16 cellular contexts compared by ENCODE assay signal in the genomic region with DNA sequence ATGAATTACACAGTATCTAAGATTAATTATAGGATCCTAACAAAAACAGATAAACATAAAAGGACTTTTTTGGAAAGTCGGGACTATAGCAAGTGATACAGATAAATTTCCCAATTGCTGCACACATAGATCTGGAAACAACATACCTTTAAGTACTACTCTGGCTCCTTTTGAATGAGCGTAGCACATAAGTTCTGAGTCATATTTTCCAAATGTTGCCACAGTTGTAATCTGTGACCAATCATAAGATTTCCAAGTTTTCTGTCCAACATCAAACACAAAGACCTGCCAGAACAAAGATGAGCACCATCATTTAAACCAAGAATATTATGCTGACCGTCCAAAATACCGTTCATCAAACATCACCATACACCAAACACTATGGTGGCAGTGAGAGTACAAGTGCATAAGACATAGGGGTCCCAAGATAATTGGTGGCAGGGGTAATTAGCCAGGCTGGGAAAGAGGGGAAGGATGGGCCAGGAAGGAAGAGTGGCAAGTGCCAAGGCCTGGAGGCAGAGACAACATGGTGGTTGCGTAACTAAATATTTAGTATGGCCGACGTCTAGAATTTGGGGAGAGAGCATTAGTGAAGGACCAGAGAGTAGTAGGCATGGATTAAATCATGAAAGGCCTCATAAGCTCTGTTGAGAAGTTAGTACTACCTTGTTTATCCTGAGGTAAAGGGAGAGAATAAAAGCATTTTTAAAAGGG. TPM values are rescaled to one million over a fixed set of nuclear protein-coding genes. Genes with fewer than 3 reads are reported as not detected.
DNase-seq lines count a peak whose midpoint lies in the region; FAIRE-seq and TF ChIP-seq lines count a peak whose summit lies in the region.
"Had no signal": no experiment of that assay in that cellular context is flagged by ENCODE, and none has a peak within 500 bp of the region (broad histone marks: within the 10 kb centered on the region; RNA-seq: fewer than 3 reads in every experiment).

No MANE protein-coding gene starts in this region.

- H3K4me1 Mint-ChIP-seq in activated naive CD4-positive, alpha-beta T cell treated with anti-CD3 and anti-CD28 coated beads, Interleukin-2, amount 50 U/mL, for 24 hours = peaks cover 69% of the 10 kb centered on the region

- no peaks in the 10 kb centered on the region for H3K27me3 ChIP-seq in osteoblast (ENCODE audit: insufficient read depth, low read length)

- peak overlapping the region; percentile 45 for H3K27ac ChIP-seq in osteoblast (ENCODE audit: low read depth, low read length)
- H3K27ac ChIP-seq: thoracic aorta had no signal

- H3K4me3 ChIP-seq in choroid plexus epithelial cell (ENCODE audit: low read depth, low read length) (no peak overlapping the region), osteoblast (ENCODE audit: insufficient read depth, low read length) (no peak overlapping the region)
- H3K4me3 ChIP-seq: HAP-1, thoracic aorta had no signal

- H3K79me2 ChIP-seq in osteoblast (ENCODE audit: insufficient read depth, low read length) = peaks cover 44% of the 10 kb centered on the region

- H3K27me3 Mint-ChIP-seq in activated naive CD4-positive, alpha-beta T cell treated with anti-CD3 and anti-CD28 coated beads, Interleukin-2, amount 50 U/mL, for 24 hours = no peaks in the 10 kb centered on the region

- peak overlapping the region; percentile 1 for H3K4me3 Mint-ChIP-seq in activated naive CD4-positive, alpha-beta T cell treated with anti-CD3 and anti-CD28 coated beads, Interleukin-2, amount 50 U/mL, for 24 hours

- no peaks in the 10 kb centered on the region for H3K9me3 Mint-ChIP-seq in activated naive CD4-positive, alpha-beta T cell treated with anti-CD3 and anti-CD28 coated beads, Interleukin-2, amount 50 U/mL, for 24 hours

- TF ChIP-seq CTCF in choroid plexus epithelial cell (conservative IDR thresholded peaks at IDR 0.05; ENCODE audit: low read depth, low read length) (no peak), osteoblast (IDR thresholded peaks at IDR 0.05; ENCODE audit: extremely low read depth, low read depth, low read length) (no peak)

- H3K4me1 ChIP-seq in osteoblast (ENCODE audit: insufficient read depth, low read length) = peaks cover 34% of the 10 kb centered on the region

- no peaks in the 10 kb centered on the region for H3K9me3 ChIP-seq in osteoblast (ENCODE audit: low read depth, low read length)
- H3K9me3 ChIP-seq: HAP-1, thoracic aorta had no signal

- H3K4me2 ChIP-seq in osteoblast (ENCODE audit: insufficient read depth, low read length) = peak overlapping the region; percentile 88

- no peaks in the 10 kb centered on the region for H4K20me1 ChIP-seq in osteoblast (ENCODE audit: insufficient read depth, low read length)

- no peak overlapping the region for H2AFZ ChIP-seq in osteoblast (ENCODE audit: low read length)

- H3K27ac Mint-ChIP-seq in activated naive CD4-positive, alpha-beta T cell treated with anti-CD3 and anti-CD28 coated beads, Interleukin-2, amount 50 U/mL, for 24 hours = peak overlapping the region; percentile 37

- DNase-seq in activated naive CD4-positive, alpha-beta T cell (lab: John Stamatoyannopoulos, UW) = no peak
- DNase-seq in NCI-H82 treated with DMSO at 0.1 percent for 48 hours (lab: John Stamatoyannopoulos, UW; ENCODE audit: unreplicated experiment) = peak; percentile 52
- peak; percentile 54 for DNase-seq in choroid plexus epithelial cell (ENCODE audit: low read depth)
- DNase-seq in osteoblast (ENCODE audit: insufficient read length, low spot score, missing footprints) = peak; percentile 9
- DNase-seq in HTR-8/SVneo (ENCODE audit: insufficient read length, low spot score) = no peak
- DNase-seq in NOMO-1 (lab: John Stamatoyannopoulos, UW; ENCODE audit: unreplicated experiment in 2 of 2) = no peak
- no peak for DNase-seq in activated gamma-delta T cell treated with Interleukin-2 at 50 U/mL for 16 hours
- DNase-seq: amniotic stem cell; effector CD8-positive, alpha-beta T cell; Karpas-422; NCI-H187 treated with DMSO at 0.1 percent for 48 hours; Right ventricle myocardium superior had no signal

- peaks cover 23% of the 10 kb centered on the region for H3K36me3 ChIP-seq in osteoblast (ENCODE audit: insufficient read depth, low read length)
- H3K36me3 ChIP-seq: HAP-1 had no signal

- peaks cover 21% of the 10 kb centered on the region for H3K36me3 Mint-ChIP-seq in activated naive CD4-positive, alpha-beta T cell treated with anti-CD3 and anti-CD28 coated beads, Interleukin-2, amount 50 U/mL, for 24 hours

- no peak for FAIRE-seq in HTR-8/SVneo (lab: Jason Lieb, UNC)
- FAIRE-seq: islet of Langerhans had no signal

RNA-seq across cellular contexts. Expression of a gene that starts 3.6 kb away (rescaled TPM):
- 13.0 and 18.3 TPM in 2 replicates for total RNA-seq in osteoblast

Comparison
In these comparisons a context has a peak if more than half of its experiments do, and no peak if none do; other contexts are left out.
1. DNase-seq: peak in NCI-H82 treated with DMSO at 0.1 percent for 48 hours (single experiment), choroid plexus epithelial cell (single experiment) and osteoblast (single experiment); none in activated naive CD4-positive, alpha-beta T cell (0 of 4), HTR-8/SVneo (single experiment), NOMO-1 (0 of 2) and activated gamma-delta T cell treated with Interleukin-2 at 50 U/mL for 16 hours (single experiment).